8 cellular contexts compared by ENCODE assay signal in genomic region chr6:30326446-30327231, GRCh38. TPM values are rescaled to one million over a fixed set of nuclear protein-coding genes. Genes with fewer than 3 reads are reported as not detected.
DNase-seq lines count a peak whose midpoint lies in the region; ATAC-seq and TF ChIP-seq lines count a peak whose summit lies in the region.

TSS of gene TRIM39 (plus strand) at chr6:30326927. CDS start at chr6:30329318, 2,391 bp downstream.

- no peak for TF ChIP-seq CTCF in epithelial cell of proximal tubule (conservative IDR thresholded peaks at IDR 0.05; ENCODE audit: low read depth, low read length)

- ATAC-seq in GM21576 (IDR thresholded peaks at IDR 0.05; ENCODE audit: unreplicated experiment): peak; percentile 57

- peaks cover 15 to 22% of the 10 kb centered on the region in 2 donors for H3K4me1 ChIP-seq in mucosa of rectum (ENCODE audit: control insufficient read depth in 2 of 2, insufficient read depth in 2 of 2, low read length in 2 of 2)

- no peaks in the 10 kb centered on the region for H3K9me3 ChIP-seq in mucosa of rectum (ENCODE audit: control insufficient read depth in 2 of 2, low read length in 2 of 2)

- H3K9ac ChIP-seq in mucosa of rectum (ENCODE audit: low read depth in 1 of 2, low read length in 2 of 2): peak within 1 kb of the TSS; percentile 92 to 95

- no peak for TF ChIP-seq EP300 in Ishikawa (IDR thresholded peaks at IDR 0.05; ENCODE audit: borderline replicate concordance)

- H3K27me3 ChIP-seq in mucosa of rectum (ENCODE audit: control insufficient read depth in 2 of 2, insufficient read depth in 2 of 2, low read length in 2 of 2): no peaks in the 10 kb centered on the region

- peak within 1 kb of the TSS; percentile 94 to 97 for H3K27ac ChIP-seq in mucosa of rectum (ENCODE audit: low read depth in 2 of 2, low read length in 2 of 2)

- H3K36me3 ChIP-seq in mucosa of rectum (ENCODE audit: control insufficient read depth in 2 of 2, insufficient read depth in 2 of 2, low read length in 2 of 2): peaks cover 10 to 21% of the 10 kb centered on the region in 2 donors

- no peak for TF ChIP-seq RAD21 in Ishikawa (IDR thresholded peaks at IDR 0.05; ENCODE audit: low read depth)

- H3K4me3 ChIP-seq in epithelial cell of proximal tubule (ENCODE audit: low read depth, low read length) (peak within 1 kb of the TSS; percentile 87), mucosa of rectum (ENCODE audit: low read length in 2 of 2) (peak within 1 kb of the TSS; percentile 98 to 99)

- DNase-seq in DMS153 (lab: John Stamatoyannopoulos, UW) (peak; percentile 63), epithelial cell of proximal tubule (ENCODE audit: low read depth) (no peak)
- DNase-seq in activated T-cell treated with anti-CD3 and anti-CD28 coated beads, Interleukin-2, amount 50 U/mL, for 1 hour: peak; percentile 91
- peak; percentile 74 to 76 for DNase-seq in stimulated activated CD8-positive, alpha-beta memory T cell treated with anti-CD3 and anti-CD28 coated beads, Interleukin-4, amount 100 ng/mL, for 4 hours (ENCODE audit: low read depth in 2 of 2, low spot score in 1 of 2)

TF ChIP-seq in Ishikawa, 13 proteins besides CTCF, POLR2A, EP300 and RAD21:
- no peak; the same call in 1 of the 2 replicates for TF ChIP-seq TCF12 (IDR thresholded peaks at IDR 0.05; ENCODE audit: low read depth)
- TF ChIP-seq CEBPB (IDR thresholded peaks at IDR 0.05): no peak
- peak; percentile 45; the same call in 1 of the 2 replicates for TF ChIP-seq EGR1 (IDR thresholded peaks at IDR 0.05)
- peak; percentile 80; the same call in 1 of the 2 replicates for TF ChIP-seq CREB1 (IDR thresholded peaks at IDR 0.05; ENCODE audit: low read depth)
- no peak; the same call in 1 of the 2 replicates for TF ChIP-seq YY1 (IDR thresholded peaks at IDR 0.05; ENCODE audit: low read depth)
- TF ChIP-seq REST (IDR thresholded peaks at IDR 0.05; ENCODE audit: low read depth): no peak
- no peak for TF ChIP-seq USF1 (IDR thresholded peaks at IDR 0.05)
- no peak; the same call in 1 of the 2 replicates for TF ChIP-seq TAF1 (IDR thresholded peaks at IDR 0.05; ENCODE audit: low read depth)
- no peak for TF ChIP-seq TEAD4 (IDR thresholded peaks at IDR 0.05)
- no peak for TF ChIP-seq NFIC (IDR thresholded peaks at IDR 0.05)
- TF ChIP-seq, protein P1, sequence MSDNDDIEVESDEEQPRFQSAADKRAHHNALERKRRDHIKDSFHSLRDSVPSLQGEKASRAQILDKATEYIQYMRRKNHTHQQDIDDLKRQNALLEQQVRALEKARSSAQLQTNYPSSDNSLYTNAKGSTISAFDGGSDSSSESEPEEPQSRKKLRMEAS (IDR thresholded peaks at IDR 0.05): peak; percentile 30; the same call in 1 of the 2 replicates
- 0 out of 2 replicates have a peak, but pooled peaks have one; percentile 12 for TF ChIP-seq ZBTB7A (IDR thresholded peaks at IDR 0.05; ENCODE audit: low read depth)

TF ChIP-seq in PFSK-1, 5 proteins besides CTCF, POLR2A, EP300 and RAD21:
- TF ChIP-seq FOXP2 (optimal IDR thresholded peaks at IDR 0.05; ENCODE audit: borderline replicate concordance, extremely low read depth, extremely low read length, insufficient read depth) (peak; percentile 60), REST (IDR thresholded peaks at IDR 0.05; ENCODE audit: insufficient read depth in 1 of 2, low read depth in 2 of 2, low read length in 2 of 2) (no peak), POLR2AphosphoS5 (IDR thresholded peaks at IDR 0.05; ENCODE audit: low read depth, low read length) (peak; percentile 83), TAF1 (IDR thresholded peaks at IDR 0.05; ENCODE audit: borderline replicate concordance, insufficient read depth, low read length) (peak; percentile 65; the same call in 1 of the 2 replicates), SIN3A (IDR thresholded peaks at IDR 0.05; ENCODE audit: borderline replicate concordance, insufficient read depth, low read length) (0 out of 2 replicates have a peak, but pooled peaks have one; percentile 21)

RNA-seq across cellular contexts. Expression of gene TRIM39, which starts in this region (rescaled TPM):
- polyA plus RNA-seq in PFSK-1 (2012; ENCODE audit: insufficient read length, low read depth): 9.5 TPM
- total RNA-seq in epithelial cell of proximal tubule: 9.8 and 14.2 TPM in 2 replicates
